ENCODE assay signal across 18 cellular contexts in the genomic region with DNA sequence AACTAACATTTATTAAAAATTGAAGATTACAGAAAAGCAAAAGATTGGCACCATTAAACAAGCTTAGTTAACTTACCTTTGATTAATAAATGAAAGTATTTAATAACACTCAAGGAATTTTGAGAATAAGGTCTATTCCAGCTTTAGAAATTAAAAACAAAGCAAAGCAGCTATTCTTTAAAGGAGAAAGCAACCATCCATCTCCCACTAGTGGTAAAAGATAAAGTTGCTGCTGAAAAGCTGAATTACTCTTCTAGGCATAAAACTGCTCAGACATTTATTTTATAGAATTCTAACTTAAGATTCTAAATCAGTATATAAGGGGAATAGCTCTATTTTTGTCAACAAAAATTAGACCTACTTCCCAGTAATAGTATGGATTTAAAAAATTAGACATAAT. TPM values are rescaled to one million over a fixed set of nuclear protein-coding genes. Genes with fewer than 3 reads are reported as not detected.
DNase-seq lines count a peak whose midpoint lies in the region; ATAC-seq and TF ChIP-seq lines count a peak whose summit lies in the region.
"Had no signal": no experiment of that assay in that cellular context is flagged by ENCODE, and none has a peak within 500 bp of the region (broad histone marks: within the 10 kb centered on the region; RNA-seq: fewer than 3 reads in every experiment).

No MANE protein-coding gene starts in this region.

- no peaks in the 10 kb centered on the region for H3K27me3 ChIP-seq in RWPE2 (ENCODE audit: insufficient read depth, poor library complexity, severe bottlenecking)
- H3K27me3 ChIP-seq in CD4-positive, alpha-beta T cell (ENCODE audit: control insufficient read depth, insufficient read depth, low read length): no peaks in the 10 kb centered on the region
- H3K27me3 ChIP-seq: SJSA1 had no signal

- H3K4me1 ChIP-seq in RWPE2 (ENCODE audit: insufficient read depth, poor library complexity, severe bottlenecking): peaks cover 6% of the 10 kb centered on the region
- H3K4me1 ChIP-seq: SJSA1 had no signal

- H3K27ac ChIP-seq in RWPE2 (ENCODE audit: poor library complexity, severe bottlenecking): no peak overlapping the region
- no peak overlapping the region for H3K27ac ChIP-seq in CD4-positive, alpha-beta T cell (ENCODE audit: low read depth, low read length)
- H3K27ac ChIP-seq: HL-60, SJSA1 had no signal

- H3K36me3 Mint-ChIP-seq in CD4-positive, alpha-beta T cell (ENCODE audit: low read depth): no peaks in the 10 kb centered on the region
- no peaks in the 10 kb centered on the region for H3K36me3 Mint-ChIP-seq in progenitor cell of endocrine pancreas (ENCODE audit: insufficient read depth)
- H3K36me3 Mint-ChIP-seq: CD8-positive, alpha-beta memory T cell had no signal

- CTCF ChIA-PET in CD4-positive, alpha-beta T cell (lab: Charles Lee): no interaction called here

- POLR2A ChIA-PET in CD4-positive, alpha-beta T cell (lab: Charles Lee): no interaction called here

- H3K9me3 ChIP-seq in RWPE2 (ENCODE audit: severe bottlenecking): no peaks in the 10 kb centered on the region
- no peaks in the 10 kb centered on the region for H3K9me3 ChIP-seq in CD4-positive, alpha-beta T cell (ENCODE audit: control insufficient read depth, low read length)
- H3K9me3 ChIP-seq: SJSA1 had no signal

- no peaks in the 10 kb centered on the region for H3K9me3 Mint-ChIP-seq in CD4-positive, alpha-beta T cell
- no peaks in the 10 kb centered on the region for H3K9me3 Mint-ChIP-seq in progenitor cell of endocrine pancreas (ENCODE audit: low read depth)
- H3K9me3 Mint-ChIP-seq: CD8-positive, alpha-beta memory T cell had no signal

- no peak overlapping the region for H3K4me3 Mint-ChIP-seq in CD4-positive, alpha-beta T cell
- no peak overlapping the region for H3K4me3 Mint-ChIP-seq in progenitor cell of endocrine pancreas (ENCODE audit: low read depth)
- H3K4me3 Mint-ChIP-seq: CD8-positive, alpha-beta memory T cell had no signal

- in situ Hi-C loops in KBM-7 (cut with MboI; ENCODE audit: low pct_unique_long_range_greater_than_20kb, low sequenced_read_pairs): no loop called here

- H3K4me3 ChIP-seq in RWPE2 (ENCODE audit: severe bottlenecking): no peak overlapping the region
- H3K4me3 ChIP-seq: SJSA1 had no signal

- TF ChIP-seq CTCF in RWPE2 (IDR thresholded peaks at IDR 0.05; ENCODE audit: poor library complexity, severe bottlenecking) (peak; percentile 51), progenitor cell of endocrine pancreas (IDR thresholded peaks at IDR 0.05; ENCODE audit: unreplicated experiment) (no peak)
- no peak for TF ChIP-seq CTCF in CD4-positive, alpha-beta T cell (IDR thresholded peaks at IDR 0.05)

- H3K27me3 Mint-ChIP-seq in CD4-positive, alpha-beta T cell: peaks cover 5% of the 10 kb centered on the region
- H3K27me3 Mint-ChIP-seq in progenitor cell of endocrine pancreas: no peaks in the 10 kb centered on the region

- H3K36me3 ChIP-seq in RWPE2 (ENCODE audit: low read depth): no peaks in the 10 kb centered on the region
- H3K36me3 ChIP-seq: SJSA1 had no signal

- no peak overlapping the region for H3K27ac Mint-ChIP-seq in CD4-positive, alpha-beta T cell
- no peak overlapping the region for H3K27ac Mint-ChIP-seq in progenitor cell of endocrine pancreas
- H3K27ac Mint-ChIP-seq: CD8-positive, alpha-beta memory T cell had no signal

- peak; percentile 23 for DNase-seq in KBM-7
- DNase-seq in RWPE2 (ENCODE audit: low spot score): no peak
- peak; percentile 11 for DNase-seq in left kidney (ENCODE audit: low read depth, low spot score)
- DNase-seq in activated CD4-positive, alpha-beta T cell treated with anti-CD3 and anti-CD28 coated beads for 1 hour: no peak
- no peak for DNase-seq in CD4-positive, alpha-beta T cell
- DNase-seq in progenitor cell of endocrine pancreas (ENCODE audit: low spot score, unreplicated experiment): no peak
- no peak for DNase-seq in GDM1 (lab: John Stamatoyannopoulos, UW)
- DNase-seq: CD8-positive, alpha-beta memory T cell; DMS153; KG1; NCI-H1105 treated with DMSO at 0.1 percent for 48 hours; NCI-H1930; NCI-H510A; NCI-H82; SW 1271 had no signal

- intact Hi-C loops in CD4-positive, alpha-beta T cell (cut with DNase I, micrococcal nuclease): no loop called here

- H3K4me1 Mint-ChIP-seq in CD4-positive, alpha-beta T cell (ENCODE audit: low read depth): no peaks in the 10 kb centered on the region
- no peaks in the 10 kb centered on the region for H3K4me1 Mint-ChIP-seq in progenitor cell of endocrine pancreas (ENCODE audit: low read depth)
- H3K4me1 Mint-ChIP-seq: CD8-positive, alpha-beta memory T cell had no signal

- no peak for ATAC-seq in RWPE2 (ENCODE audit: low read depth)
- no peak for ATAC-seq in CD4-positive, alpha-beta T cell (ENCODE audit: poor library complexity)
- ATAC-seq: HCT116 had no signal

RNA-seq across cellular contexts. Expression of a gene that starts 36.1 kb away (rescaled TPM):
- total RNA-seq in CD4-positive, alpha-beta T cell: not detected
- not detected in 2 replicates for total RNA-seq in progenitor cell of endocrine pancreas
- total RNA-seq: CD8-positive, alpha-beta memory T cell; SJSA1 had no signal

RNA-seq across cellular contexts. Expression of a gene that starts 37.2 kb away (rescaled TPM):
- not detected for total RNA-seq in CD4-positive, alpha-beta T cell
- not detected in 2 replicates for total RNA-seq in progenitor cell of endocrine pancreas
- total RNA-seq: CD8-positive, alpha-beta memory T cell; SJSA1 had no signal

Comparison
In these comparisons a context has a peak if more than half of its experiments do, and no peak if none do; other contexts are left out.
1. DNase-seq: peak in KBM-7 (single experiment) and left kidney (single experiment); none in RWPE2 (single experiment), activated CD4-positive, alpha-beta T cell treated with anti-CD3 and anti-CD28 coated beads for 1 hour (single experiment), CD4-positive, alpha-beta T cell (0 of 10), progenitor cell of endocrine pancreas (single experiment) and GDM1 (single experiment).